In the genomic region with DNA sequence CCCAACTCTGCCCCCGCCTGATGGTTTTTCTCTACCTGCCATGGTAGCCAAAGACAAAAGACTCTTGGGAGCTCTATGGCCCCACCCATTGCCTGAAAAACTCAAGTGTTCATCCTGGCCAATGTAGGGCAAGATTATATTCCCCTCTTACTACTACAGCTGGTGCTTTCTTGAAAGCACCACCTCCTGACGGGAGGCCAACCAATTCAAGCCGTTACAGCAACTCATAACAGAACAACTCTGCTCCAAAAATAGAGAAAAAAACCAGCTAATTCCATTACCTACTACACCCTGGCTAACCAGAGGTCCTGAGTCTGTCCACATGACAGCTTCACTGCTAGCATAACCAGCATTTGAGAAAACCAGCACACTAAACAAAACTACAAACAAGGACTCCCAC, we compare ENCODE assay signal across 18 cellular contexts.
"Had no signal": no experiment of that assay in that cellular context is flagged by ENCODE, and none has a peak within 500 bp of the region (broad histone marks: within the 10 kb centered on the region; RNA-seq: fewer than 3 reads in every experiment).

No MANE protein-coding gene starts in this region.

- H3K27me3 Mint-ChIP-seq: type B pancreatic cell had no signal

- H3K4me1 ChIP-seq: breast epithelium, heart right ventricle, prostate gland, vagina had no signal

- H3K4me1 Mint-ChIP-seq: activated naive CD8-positive, alpha-beta T cell treated with anti-CD3 and anti-CD28 coated beads for 36 hours; memory B cell; WTC11 had no signal

- H3K9me3 Mint-ChIP-seq: natural killer cell treated with Interleukin-12 subunit alpha and Interleukin-12 subunit beta and Interleukin-15 and Interleukin-18, amount 100 ng/mL, for 72 hours; type B pancreatic cell had no signal

- H3K27me3 ChIP-seq: breast epithelium, heart right ventricle, vagina had no signal

- H3K9me3 ChIP-seq: prostate gland, thoracic aorta, vagina had no signal

- ATAC-seq: heart right ventricle; left colon; natural killer cell treated with Interleukin-12 subunit alpha and Interleukin-12 subunit beta and Interleukin-15 and Interleukin-18, amount 100 ng/mL, for 72 hours; WTC11 had no signal

- H3K27ac ChIP-seq: breast epithelium, coronary artery, epithelial cell of prostate, heart right ventricle, prostate gland, thoracic aorta, vagina had no signal

- H3K27ac Mint-ChIP-seq: activated naive CD8-positive, alpha-beta T cell treated with anti-CD3 and anti-CD28 coated beads for 36 hours; memory B cell; natural killer cell treated with Interleukin-12 subunit alpha and Interleukin-12 subunit beta and Interleukin-15 and Interleukin-18, amount 100 ng/mL, for 72 hours; type B pancreatic cell; WTC11 had no signal

- H3K4me3 Mint-ChIP-seq: activated naive CD8-positive, alpha-beta T cell treated with anti-CD3 and anti-CD28 coated beads for 36 hours; memory B cell; natural killer cell treated with Interleukin-12 subunit alpha and Interleukin-12 subunit beta and Interleukin-15 and Interleukin-18, amount 100 ng/mL, for 72 hours; type B pancreatic cell; WTC11 had no signal

- H3K36me3 Mint-ChIP-seq: activated naive CD8-positive, alpha-beta T cell treated with anti-CD3 and anti-CD28 coated beads for 36 hours; memory B cell; natural killer cell treated with Interleukin-12 subunit alpha and Interleukin-12 subunit beta and Interleukin-15 and Interleukin-18, amount 100 ng/mL, for 72 hours; type B pancreatic cell; WTC11 had no signal

- DNase-seq: activated naive CD4-positive, alpha-beta T cell; activated naive CD8-positive, alpha-beta T cell treated with anti-CD3 and anti-CD28 coated beads for 36 hours; activated T-cell treated with anti-CD3 and anti-CD28 coated beads, Interleukin-2, amount 50 U/mL, for 1 hour; cerebellar nuclear complex; heart right ventricle; left colon; stimulated activated CD4-positive, alpha-beta T cell treated with anti-CD3 and anti-CD28 coated beads, Interleukin-4, amount 100 ng/mL, for 1 hour; stimulated activated naive CD4-positive, alpha-beta T cell treated with Interleukin-2 at 50 U/mL for 16 hours had no signal
